In genomic region chr10:16662889-16663288, GRCh38 we compare ENCODE assay signal across 17 cellular contexts.
DNase-seq lines count a peak whose midpoint lies in the region; ATAC-seq, FAIRE-seq and TF ChIP-seq lines count a peak whose summit lies in the region.
"Had no signal": no experiment of that assay in that cellular context is flagged by ENCODE, and none has a peak within 500 bp of the region (broad histone marks: within the 10 kb centered on the region; RNA-seq: fewer than 3 reads in every experiment).

No MANE protein-coding gene starts in this region.

- no peak overlapping the region for H3K4me2 ChIP-seq in PC-3 (ENCODE audit: low read length)

- CTCF ChIA-PET in PC-3 (lab: Charles Lee): no interaction called here

- no peak for TF ChIP-seq CTCF in left ventricle myocardium inferior (IDR thresholded peaks at IDR 0.05; ENCODE audit: borderline replicate concordance)
- no peak for TF ChIP-seq CTCF in testis (IDR thresholded peaks at IDR 0.05)
- no peak for TF ChIP-seq CTCF in PC-3 (conservative IDR thresholded peaks at IDR 0.05; ENCODE audit: low read depth, low read length)

- H3K9me2 ChIP-seq in PC-3 (replicated peaks; ENCODE audit: low read length): no peaks in the 10 kb centered on the region

- intact Hi-C loops in left ventricle myocardium inferior (cut with micrococcal nuclease): no loop called here
- intact Hi-C loops in Right ventricle myocardium superior (cut with DNase I): no loop called here
- intact Hi-C loops in testis (cut with DNase I; ENCODE audit: low total_unique reads): no loop called here
- intact Hi-C loops in PC-3 (cut with micrococcal nuclease): no loop called here

- POLR2A ChIA-PET in PC-3 (lab: Charles Lee; ENCODE audit: unreplicated experiment): no interaction called here

- H3K9ac ChIP-seq in PC-3 (ENCODE audit: low read length): no peak overlapping the region

- 90 to 93% methylated on average over 7 of the region's 7 CpGs for WGBS in testis, 2 donors

- H3K36me3 ChIP-seq in left ventricle myocardium inferior (no peaks in the 10 kb centered on the region), testis (ENCODE audit: low read depth, missing control alignments) (no peaks in the 10 kb centered on the region), PC-3 (ENCODE audit: low read depth, low read length) (no peaks in the 10 kb centered on the region)

- H3K27ac ChIP-seq in left ventricle myocardium inferior (replicated peaks) (peak overlapping the region; percentile 68), testis (no peak overlapping the region), PC-3 (ENCODE audit: low read length) (no peak overlapping the region)

- ATAC-seq in Right ventricle myocardium superior (ENCODE audit: poor library complexity) (no peak), HG02798 (IDR thresholded peaks at IDR 0.05; ENCODE audit: poor library complexity, unreplicated experiment) (peak; percentile 40), PC-3 (no peak)
- ATAC-seq: HepG2 had no signal

- H2AFZ ChIP-seq in PC-3 (ENCODE audit: low read length): no peak overlapping the region

- peaks cover 13% of the 10 kb centered on the region for H3K4me1 ChIP-seq in left ventricle myocardium inferior
- no peaks in the 10 kb centered on the region for H3K4me1 ChIP-seq in testis
- H3K4me1 ChIP-seq in PC-3 (ENCODE audit: insufficient read depth, low read length): no peaks in the 10 kb centered on the region

- no TSS peak for BruUV-seq in PC-3 (replicated peaks; lab: Mats Ljungman, UMichigan)

- FAIRE-seq in GM19239 (lab: Jason Lieb, UNC): peak; percentile 23
- FAIRE-seq: A204.1, GM18507, HepG2, HTR-8/SVneo had no signal

- in situ Hi-C loops in SK-MEL-5 (cut with HindIII; ENCODE audit: low pct_unique_long_range_greater_than_20kb, low sequenced_read_pairs): no loop called here

- no peaks in the 10 kb centered on the region for H3K9me3 ChIP-seq in left ventricle myocardium inferior (replicated peaks)
- H3K9me3 ChIP-seq in testis: no peaks in the 10 kb centered on the region
- no peaks in the 10 kb centered on the region for H3K9me3 ChIP-seq in PC-3 (ENCODE audit: low read length)

- H4K20me1 ChIP-seq in PC-3 (ENCODE audit: low read length): no peaks in the 10 kb centered on the region

- DNase-seq in left ventricle myocardium inferior (no peak), Right ventricle myocardium superior (no peak), GM19239 (ENCODE audit: insufficient read length, low spot score) (no peak), SK-MEL-5 (ENCODE audit: low read depth, low spot score) (peak; percentile 27), NCI-H1105 (lab: John Stamatoyannopoulos, UW) (no peak), testis (no peak), PC-3 (no peak)
- DNase-seq: C1 segment of cervical spinal cord; Calu3; CD4-positive, alpha-beta T cell; DMS 273 treated with DMSO at 0.1 percent for 48 hours; HCEC 1CT had no signal

- no peaks in the 10 kb centered on the region for H3F3A ChIP-seq in PC-3 (ENCODE audit: low read length, unreplicated experiment)

- H3K4me3 ChIP-seq in left ventricle myocardium inferior (no peak overlapping the region), testis (no peak overlapping the region), PC-3 (ENCODE audit: low read length) (no peak overlapping the region)

- no peaks in the 10 kb centered on the region for H3K27me3 ChIP-seq in left ventricle myocardium inferior (ENCODE audit: low read depth)
- H3K27me3 ChIP-seq in testis: no peaks in the 10 kb centered on the region
- H3K27me3 ChIP-seq in PC-3 (ENCODE audit: low read length): no peaks in the 10 kb centered on the region

- H3K79me2 ChIP-seq in PC-3 (ENCODE audit: low read length): no peaks in the 10 kb centered on the region

- TF ChIP-seq POLR2A in testis (IDR thresholded peaks at IDR 0.05): no peak
